ENCODE assay signal across 8 cellular contexts in the genomic region with DNA sequence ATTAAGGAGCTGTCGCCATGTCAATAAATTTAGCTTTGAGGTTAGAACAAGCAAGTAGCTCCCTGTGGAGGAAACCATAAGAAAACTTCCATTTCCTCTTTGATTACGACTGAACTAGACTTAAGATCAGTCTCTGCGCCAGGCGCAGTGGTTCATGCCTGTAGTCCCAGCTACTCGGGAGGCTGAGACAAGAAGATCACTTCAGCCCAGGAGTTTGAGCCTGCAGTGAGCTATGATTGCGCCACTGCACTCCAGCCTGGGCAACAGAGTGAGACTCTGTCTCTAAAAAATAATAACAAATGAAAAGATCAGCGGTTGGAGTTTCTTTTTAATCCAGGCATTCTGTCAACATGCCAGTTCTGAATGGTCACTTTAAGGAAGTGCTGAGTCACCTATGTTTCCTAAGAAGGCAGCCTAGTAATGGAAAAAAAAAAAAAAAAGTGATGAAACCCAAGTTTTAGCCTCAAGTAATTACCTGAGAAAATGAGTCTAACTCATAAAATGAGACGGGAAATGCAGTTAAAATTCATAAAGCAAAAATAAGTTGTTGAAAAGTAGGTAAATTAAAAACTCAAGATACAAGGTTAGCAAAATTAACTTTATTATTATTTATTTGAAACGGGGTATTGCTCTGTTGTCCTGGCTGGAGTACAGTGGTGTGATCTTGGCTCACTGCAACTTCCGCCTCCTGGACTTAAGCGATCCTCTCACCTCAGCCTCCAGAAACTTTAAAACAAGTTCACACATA. TPM values are rescaled to one million over a fixed set of nuclear protein-coding genes. Genes with fewer than 3 reads are reported as not detected.
A peak's percentile ranks its signal among the peaks of the same experiment; 100 is the strongest.
DNase-seq lines count a peak whose midpoint lies in the region; ATAC-seq and TF ChIP-seq lines count a peak whose summit lies in the region.

No MANE protein-coding gene starts in this region.

- DNase-seq in T-helper 1 cell = no peak
- no peak for DNase-seq in T-helper 17 cell
- DNase-seq in suprapubic skin (ENCODE audit: low spot score in 2 of 2) = no peak
- no peak for DNase-seq in hippocampal formation (lab: John Stamatoyannopoulos, UW)
- no peak for DNase-seq in stimulated activated naive CD4-positive, alpha-beta T cell treated with Interleukin-2 at 50 U/mL for 16 hours (lab: John Stamatoyannopoulos, UW)

- peaks cover 19% of the 10 kb centered on the region for H3K36me3 Mint-ChIP-seq in T-helper 1 cell treated with Interleukin-12 subunit alpha and Interleukin-12 subunit beta and Interleukin-4 antibody, amounts not matched to agents 30 μg/mL and 1 μg/mL, for 36 hours (ENCODE audit: low read depth)
- peaks cover 3% of the 10 kb centered on the region for H3K36me3 Mint-ChIP-seq in T-helper 17 cell (ENCODE audit: low read depth)

- H3K4me1 Mint-ChIP-seq in T-helper 1 cell treated with Interleukin-12 subunit alpha and Interleukin-12 subunit beta and Interleukin-4 antibody, amounts not matched to agents 30 μg/mL and 1 μg/mL, for 36 hours (ENCODE audit: low read depth) = peaks cover 12% of the 10 kb centered on the region
- H3K4me1 Mint-ChIP-seq in T-helper 17 cell = peaks cover 9% of the 10 kb centered on the region

- no peak overlapping the region for H3K4me3 Mint-ChIP-seq in T-helper 1 cell treated with Interleukin-12 subunit alpha and Interleukin-12 subunit beta and Interleukin-4 antibody, amounts not matched to agents 30 μg/mL and 1 μg/mL, for 36 hours
- H3K4me3 Mint-ChIP-seq in T-helper 17 cell = no peak overlapping the region

- peak overlapping the region; percentile 45 to 71 (median 49) for H3K27ac ChIP-seq in gastroesophageal sphincter
- peak overlapping the region; percentile 23 for H3K27ac ChIP-seq in suprapubic skin

- ATAC-seq in T-helper 17 cell (no peak), gastroesophageal sphincter (peak; percentile 59), GM19035 (IDR thresholded peaks at IDR 0.05; ENCODE audit: unreplicated experiment) (no peak)

- TF ChIP-seq POLR2A in gastroesophageal sphincter (IDR thresholded peaks at IDR 0.05) = peak in 1 of 2 donors; percentile 11
- TF ChIP-seq POLR2A in suprapubic skin (IDR thresholded peaks at IDR 0.05) = no peak

- H3K4me3 ChIP-seq in gastroesophageal sphincter (no peak overlapping the region), suprapubic skin (no peak overlapping the region)

- peaks cover 0 to 27% (median 3%) of the 10 kb centered on the region in 3 donors for H3K4me1 ChIP-seq in gastroesophageal sphincter
- no peaks in the 10 kb centered on the region for H3K4me1 ChIP-seq in suprapubic skin

- no peak for TF ChIP-seq EP300 in gastroesophageal sphincter (IDR thresholded peaks at IDR 0.05)
- TF ChIP-seq EP300 in suprapubic skin (IDR thresholded peaks at IDR 0.05) = no peak

- peaks cover 0 to 47% of the 10 kb centered on the region in 2 donors for H3K36me3 ChIP-seq in gastroesophageal sphincter
- peaks cover 32% of the 10 kb centered on the region for H3K36me3 ChIP-seq in suprapubic skin

- H3K27ac Mint-ChIP-seq in T-helper 1 cell treated with Interleukin-12 subunit alpha and Interleukin-12 subunit beta and Interleukin-4 antibody, amounts not matched to agents 30 μg/mL and 1 μg/mL, for 36 hours = peak overlapping the region; percentile 20
- H3K27ac Mint-ChIP-seq in T-helper 17 cell = peak overlapping the region; percentile 24

- no peaks in the 10 kb centered on the region for H3K27me3 ChIP-seq in gastroesophageal sphincter
- H3K27me3 ChIP-seq in suprapubic skin = no peaks in the 10 kb centered on the region

- 64 to 73% methylated on average over 6 to 10 of the region's 11 CpGs for WGBS in gastroesophageal sphincter (ENCODE audit: low coverage in 1 of 2), 2 donors
- 84% methylated on average over 11 of the region's 11 CpGs for WGBS in suprapubic skin

- TF ChIP-seq CTCF in gastroesophageal sphincter (IDR thresholded peaks at IDR 0.05) (no peak), suprapubic skin (IDR thresholded peaks at IDR 0.05) (no peak)

- H3K9me3 ChIP-seq in T-helper 17 cell (ENCODE audit: control insufficient read depth, low read length, poor library complexity, severe bottlenecking) (no peaks in the 10 kb centered on the region), gastroesophageal sphincter (no peaks in the 10 kb centered on the region), suprapubic skin (no peaks in the 10 kb centered on the region)

- H3K9me3 Mint-ChIP-seq in T-helper 1 cell treated with Interleukin-12 subunit alpha and Interleukin-12 subunit beta and Interleukin-4 antibody, amounts not matched to agents 30 μg/mL and 1 μg/mL, for 36 hours = peaks cover 2% of the 10 kb centered on the region

- peaks cover 5% of the 10 kb centered on the region for H3K27me3 Mint-ChIP-seq in T-helper 1 cell treated with Interleukin-12 subunit alpha and Interleukin-12 subunit beta and Interleukin-4 antibody, amounts not matched to agents 30 μg/mL and 1 μg/mL, for 36 hours (ENCODE audit: low read depth)
- H3K27me3 Mint-ChIP-seq in T-helper 17 cell = no peaks in the 10 kb centered on the region

RNA-seq across cellular contexts. Expression of gene C18orf32, which starts 10.2 kb away (rescaled TPM):
- total RNA-seq in T-helper 17 cell (10 to 100 TPM; 31.3 to 32.1 TPM), gastroesophageal sphincter (10 to 100 TPM; 38.9 to 64.0 (median 48.2) TPM), suprapubic skin (10 to 100 TPM; 17.4 to 36.4 (median 24.2) TPM)

RNA-seq across cellular contexts. Expression of gene RPL17, which starts 15.4 kb away (rescaled TPM):
- total RNA-seq in T-helper 17 cell = 1,000 to 10,000 TPM; 2,529 to 2,560 TPM
- 1,000 to 10,000 TPM in 3 of 4 donors, 100 to 1,000 TPM in 1; 816 to 2,355 (median 1,855) TPM for total RNA-seq in gastroesophageal sphincter
- total RNA-seq in suprapubic skin = 1,000 to 10,000 TPM; 1,171 to 2,028 (median 1,826) TPM

RNA-seq across cellular contexts. Expression of gene DYM, which starts 16.4 kb away (rescaled TPM):
- 10 to 100 TPM; 53.3 to 68.4 TPM for total RNA-seq in T-helper 17 cell
- 100 to 1,000 TPM in 1 of 4 donors, 10 to 100 TPM in 3; 57.1 to 106 (median 79.4) TPM for total RNA-seq in gastroesophageal sphincter
- 100 to 1,000 TPM in 1 of 4 donors, 10 to 100 TPM in 3; 59.3 to 104 (median 85.8) TPM for total RNA-seq in suprapubic skin
